Comparison of ENCODE assay signal across 34 cellular contexts in genomic region chr16:9793623-9794022, GRCh38.
"Had no signal": no experiment of that assay in that cellular context is flagged by ENCODE, and none has a peak within 500 bp of the region (broad histone marks: within the 10 kb centered on the region; RNA-seq: fewer than 3 reads in every experiment).

No MANE protein-coding gene starts in this region.

- H3K36me3 ChIP-seq: adrenal gland, ascending aorta, brain microvascular endothelial cell, breast epithelium, cardiac muscle cell had no signal

- H3K27ac ChIP-seq: adrenal gland, ascending aorta, body of pancreas, brain microvascular endothelial cell, breast epithelium, cardiac muscle cell had no signal

- DNase-seq: activated effector memory CD4-positive, alpha-beta T cell treated with anti-CD3 and anti-CD28 coated beads, Interleukin-2, amount 50 U/mL, for 16 hours; activated effector memory CD4-positive, alpha-beta T cell treated with Interleukin-2 at 50 U/mL for 16 hours; activated gamma-delta T cell; activated gamma-delta T cell treated with Interleukin-2 at 50 U/mL for 16 hours; activated naive CD4-positive, alpha-beta T cell; activated naive CD4-positive, alpha-beta T cell treated with anti-CD3 and anti-CD28 coated beads for 36 hours; activated naive CD4-positive, alpha-beta T cell treated with anti-CD3 and anti-CD28 coated beads, Interleukin-2, amount 10 ng/mL, durations not matched to agents 7 days and 5 days; activated naive CD4-positive, alpha-beta T cell treated with anti-CD3 and anti-CD28 coated beads, Interleukin-2, amount 50 U/mL, for 16 hours; activated naive CD4-positive, alpha-beta T cell treated with Interleukin-2 at 50 U/mL for 16 hours; activated naive CD8-positive, alpha-beta T cell treated with anti-CD3 and anti-CD28 coated beads for 36 hours; activated naive CD8-positive, alpha-beta T cell treated with anti-CD3 and anti-CD28 coated beads, Interleukin-2, amount 10 ng/mL, durations not matched to agents 7 days and 5 days; activated naive CD8-positive, alpha-beta T cell treated with anti-CD3 and anti-CD28 coated beads, Interleukin-2, amount 50 U/mL, for 24 hours; activated T-cell treated with anti-CD3 and anti-CD28 coated beads, Interleukin-2, amount 50 U/mL, for 1 hour; activated T-cell treated with anti-CD3 and anti-CD28 coated beads, Interleukin-2, amount 50 U/mL, for 24 hours; activated T-cell treated with anti-CD3 and anti-CD28 coated beads, Interleukin-2, amount 50 U/mL, for 4 hours; activated T-cell treated with anti-CD3 and anti-CD28 coated beads, Interleukin-2, amount 50 U/mL, for 48 hours; activated T-cell treated with anti-CD3 and anti-CD28 coated beads, Interleukin-2, amount 50 U/mL, for 72 hours; adrenal gland; amniotic stem cell; amygdala; anterior cingulate cortex; aorta; body of pancreas; brain microvascular endothelial cell; caudate nucleus; central memory CD4-positive, alpha-beta T cell; cerebellar nuclear complex had no signal

- FAIRE-seq: astrocyte, bronchial epithelial cell had no signal

- ATAC-seq: activated naive CD4-positive, alpha-beta T cell treated with anti-CD3 and anti-CD28 coated beads, Interleukin-2, amount 50 U/mL, for 72 hours; activated naive CD8-positive, alpha-beta T cell treated with anti-CD3 and anti-CD28 coated beads, Interleukin-2, amount 50 U/mL, for 24 hours; activated T-cell treated with anti-CD3 and anti-CD28 coated beads, Interleukin-2, amount 50 U/mL, for 4 hours; activated T-cell treated with anti-CD3 and anti-CD28 coated beads, Interleukin-2, amount 50 U/mL, for 72 hours; activated T-helper 17 cell treated with anti-CD3 and anti-CD28 coated beads, Interleukin-2, amount 50 U/mL, for 72 hours; body of pancreas had no signal

- H3K9me3 ChIP-seq: adrenal gland, ascending aorta, body of pancreas, breast epithelium had no signal

- H3K4me3 ChIP-seq: adrenal gland, ascending aorta, body of pancreas, breast epithelium, cardiac muscle cell had no signal

- H3K27me3 ChIP-seq: adrenal gland, ascending aorta, body of pancreas, brain microvascular endothelial cell, breast epithelium, cardiac muscle cell had no signal

- H3K4me1 ChIP-seq: adrenal gland, body of pancreas, breast epithelium had no signal
